ENCODE assay signal across 19 cellular contexts in genomic region chr3:41630017-41630416, GRCh38.
"Had no signal": no experiment of that assay in that cellular context is flagged by ENCODE, and none has a peak within 500 bp of the region (broad histone marks: within the 10 kb centered on the region; RNA-seq: fewer than 3 reads in every experiment).

No MANE protein-coding gene starts in this region.

- H3K27ac Mint-ChIP-seq: immature natural killer cell; naive thymus-derived CD8-positive, alpha-beta T cell; stimulated activated effector memory CD8-positive, alpha-beta T cell treated with anti-CD3 and anti-CD28 coated beads, Interleukin-12 subunit alpha, Interleukin-12 subunit beta, amount 100 ng/mL, for 72 hours had no signal

- H3K9me3 Mint-ChIP-seq: immature natural killer cell; stimulated activated effector memory CD8-positive, alpha-beta T cell treated with anti-CD3 and anti-CD28 coated beads, Interleukin-12 subunit alpha, Interleukin-12 subunit beta, amount 100 ng/mL, for 72 hours had no signal

- H3K36me3 ChIP-seq: colonic mucosa, neutrophil, right atrium auricular region, tibial nerve, upper lobe of right lung, vagina had no signal

- DNase-seq: colonic mucosa; dermis blood vessel endothelial cell; erythroblast; foreskin keratinocyte; immature natural killer cell; left cardiac atrium; left ventricle myocardium superior; mesendoderm; naive thymus-derived CD8-positive, alpha-beta T cell; posterior cingulate gyrus; stimulated activated CD4-positive, alpha-beta T cell treated with anti-CD3 and anti-CD28 coated beads, Interleukin-4, amount 100 ng/mL, for 1 hour; stimulated activated CD8-positive, alpha-beta memory T cell treated with anti-CD3 and anti-CD28 coated beads, Interleukin-4, amount 100 ng/mL, for 48 hours; stimulated activated naive CD8-positive, alpha-beta T cell treated with anti-CD3 and anti-CD28 coated beads, Interleukin-15, Interleukin-2, amounts not matched to agents 100 U/mL and 50 U/mL, for 24 hours; upper lobe of right lung had no signal

- H3K9me3 ChIP-seq: colonic mucosa, neutrophil, right atrium auricular region, tibial nerve, upper lobe of right lung, vagina had no signal

- H3K4me1 ChIP-seq: colonic mucosa, foreskin keratinocyte, right atrium auricular region, tibial nerve, upper lobe of right lung, vagina had no signal

- H3K27me3 Mint-ChIP-seq: naive thymus-derived CD8-positive, alpha-beta T cell had no signal

- H3K4me1 Mint-ChIP-seq: immature natural killer cell; naive thymus-derived CD8-positive, alpha-beta T cell; stimulated activated effector memory CD8-positive, alpha-beta T cell treated with anti-CD3 and anti-CD28 coated beads, Interleukin-12 subunit alpha, Interleukin-12 subunit beta, amount 100 ng/mL, for 72 hours had no signal

- H3K27me3 ChIP-seq: colonic mucosa, foreskin keratinocyte, neutrophil, right atrium auricular region, tibial nerve, upper lobe of right lung, vagina had no signal

- H3K4me3 ChIP-seq: colonic mucosa, right atrium auricular region, tibial nerve, upper lobe of right lung, vagina had no signal

- H3K36me3 Mint-ChIP-seq: immature natural killer cell; stimulated activated effector memory CD8-positive, alpha-beta T cell treated with anti-CD3 and anti-CD28 coated beads, Interleukin-12 subunit alpha, Interleukin-12 subunit beta, amount 100 ng/mL, for 72 hours had no signal

- ATAC-seq: foreskin keratinocyte; left cardiac atrium; left ventricle myocardium superior; naive thymus-derived CD8-positive, alpha-beta T cell; stimulated activated effector memory CD8-positive, alpha-beta T cell treated with anti-CD3 and anti-CD28 coated beads, Interleukin-12 subunit alpha, Interleukin-12 subunit beta, amount 100 ng/mL, for 72 hours; stimulated activated naive CD8-positive, alpha-beta T cell treated with anti-CD3 and anti-CD28 coated beads, Interleukin-15, Interleukin-2, amounts not matched to agents 100 U/mL and 50 U/mL, for 24 hours; upper lobe of right lung had no signal

- H3K4me3 Mint-ChIP-seq: immature natural killer cell; naive thymus-derived CD8-positive, alpha-beta T cell; stimulated activated effector memory CD8-positive, alpha-beta T cell treated with anti-CD3 and anti-CD28 coated beads, Interleukin-12 subunit alpha, Interleukin-12 subunit beta, amount 100 ng/mL, for 72 hours had no signal

- H3K27ac ChIP-seq: colonic mucosa, foreskin keratinocyte, neutrophil, right atrium auricular region, tibial nerve, upper lobe of right lung, vagina had no signal
